29 cellular contexts compared by ENCODE assay signal in the genomic region with DNA sequence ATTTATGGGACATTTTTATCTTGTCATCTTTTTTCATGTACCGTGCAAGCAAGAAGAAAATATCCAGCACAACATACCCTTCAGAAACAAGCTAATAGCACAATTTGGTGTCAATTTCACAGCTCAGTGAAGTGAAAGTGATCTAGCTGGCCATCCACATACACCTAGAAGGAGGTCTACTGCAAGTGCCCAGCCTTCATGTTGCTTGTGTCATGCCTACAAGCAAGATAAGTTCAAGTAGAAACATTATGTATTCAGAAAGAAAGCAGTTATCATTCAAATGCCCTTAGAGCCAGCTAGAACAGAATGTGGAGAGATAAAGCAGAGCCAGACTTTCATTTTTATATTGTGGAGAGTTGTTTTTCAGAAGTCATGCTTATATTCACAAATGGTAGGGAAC.
DNase-seq lines count a peak whose midpoint lies in the region; ATAC-seq, FAIRE-seq and TF ChIP-seq lines count a peak whose summit lies in the region.
"Had no signal": no experiment of that assay in that cellular context is flagged by ENCODE, and none has a peak within 500 bp of the region (broad histone marks: within the 10 kb centered on the region; RNA-seq: fewer than 3 reads in every experiment).

No MANE protein-coding gene starts in this region.

- H3K9me3 ChIP-seq in mesenchymal stem cell (ENCODE audit: control insufficient read depth, low read length), result no peaks in the 10 kb centered on the region
- H3K9me3 ChIP-seq: body of pancreas, gastrocnemius medialis, psoas muscle, suprapubic skin, uterus had no signal

- DNase-seq in Right ventricle myocardium inferior (ENCODE audit: missing footprints), result no peak
- DNase-seq in cardiac septum (ENCODE audit: low spot score), result no peak
- peak; percentile 40 to 56 for DNase-seq in erythroblast (lab: John Stamatoyannopoulos, UW)
- DNase-seq in mesenchymal stem cell, result no peak
- no peak for DNase-seq in urothelium cell line (ENCODE audit: low spot score)
- no peak for DNase-seq in Kasumi-1 (lab: John Stamatoyannopoulos, UW)
- no peak for DNase-seq in activated CD4-positive, alpha-beta T cell treated with anti-CD3 and anti-CD28 coated beads for 36 hours
- no peak for DNase-seq in activated effector memory CD4-positive, alpha-beta T cell treated with Interleukin-2 at 50 U/mL for 16 hours
- DNase-seq: activated CD4-positive, alpha-beta memory T cell treated with anti-CD3 and anti-CD28 coated beads for 36 hours; activated naive CD4-positive, alpha-beta T cell treated with Interleukin-2 at 50 U/mL for 16 hours; AML-193; body of pancreas; CD4-positive, CD25-positive, alpha-beta regulatory T cell; gastrocnemius medialis; HCEC 1CT; NCI-H1092 treated with DMSO at 0.1 percent for 48 hours; NCI-H1694 treated with DMSO at 0.1 percent for 48 hours; NCI-H446 treated with DMSO at 0.1 percent for 48 hours; NCI-H82; psoas muscle; stimulated activated naive CD4-positive, alpha-beta T cell; uterus had no signal

- no peak overlapping the region for H2AFZ ChIP-seq in mesenchymal stem cell (ENCODE audit: low read depth, low read length)

- peak overlapping the region; percentile 43 for H3K27ac ChIP-seq in mesenchymal stem cell (ENCODE audit: low read length, poor library complexity, severe bottlenecking)
- H3K27ac ChIP-seq: body of pancreas, gastrocnemius medialis, psoas muscle, suprapubic skin had no signal

- H3K27me3 Mint-ChIP-seq in activated CD4-positive, alpha-beta T cell treated with anti-CD3 and anti-CD28 coated beads for 36 hours, result no peaks in the 10 kb centered on the region

- H3K14ac ChIP-seq in mesenchymal stem cell (ENCODE audit: low read length in 2 of 2), result no peak overlapping the region

- no peak overlapping the region for H2BK5ac ChIP-seq in mesenchymal stem cell (ENCODE audit: low read depth, low read length, poor library complexity, severe bottlenecking)

- POLR2A ChIA-PET in activated CD4-positive, alpha-beta T cell treated with anti-CD3 and anti-CD28 coated beads for 36 hours (lab: Charles Lee), result no interaction called here

- peak overlapping the region; percentile 76 for H2AK5ac ChIP-seq in mesenchymal stem cell (ENCODE audit: low read length, severe bottlenecking)

- no peak overlapping the region for H3K4me2 ChIP-seq in mesenchymal stem cell (ENCODE audit: low read length, poor library complexity, severe bottlenecking)

- 91% methylated on average over 1 of the region's 1 CpG for WGBS in mesenchymal stem cell

- peak; percentile 97 for FAIRE-seq in urothelium cell line (lab: Jason Lieb, UNC)
- FAIRE-seq: A204.1, D721Med had no signal

- no peaks in the 10 kb centered on the region for H3K27me3 ChIP-seq in mesenchymal stem cell (ENCODE audit: control insufficient read depth in 1 of 2, insufficient read depth in 1 of 2, low read length in 2 of 2)
- H3K27me3 ChIP-seq: body of pancreas, gastrocnemius medialis, suprapubic skin, uterus had no signal

- peak; percentile 54 for ATAC-seq in Right ventricle myocardium inferior
- no peak for ATAC-seq in activated CD4-positive, alpha-beta T cell treated with anti-CD3 and anti-CD28 coated beads for 36 hours
- ATAC-seq: activated CD4-positive, CD25-positive, alpha-beta regulatory T cell treated with anti-CD3 and anti-CD28 coated beads, Interleukin-2, amount 50 U/mL, for 24 hours; body of pancreas; gastrocnemius medialis; natural killer cell treated with Interleukin-12 subunit alpha and Interleukin-12 subunit beta and Interleukin-15 and Interleukin-18, amount 100 ng/mL, for 72 hours; psoas muscle had no signal

- no peak overlapping the region for H3K18ac ChIP-seq in mesenchymal stem cell (ENCODE audit: low read depth in 1 of 2, low read length in 2 of 2)

- H2BK12ac ChIP-seq in mesenchymal stem cell (ENCODE audit: low read length in 2 of 2), result no peak overlapping the region

- no peaks in the 10 kb centered on the region for H3K4me1 Mint-ChIP-seq in activated CD4-positive, alpha-beta T cell treated with anti-CD3 and anti-CD28 coated beads for 36 hours
- H3K4me1 Mint-ChIP-seq: CD4-positive, CD25-positive, alpha-beta regulatory T cell had no signal

- H3K4me3 Mint-ChIP-seq in activated CD4-positive, alpha-beta T cell treated with anti-CD3 and anti-CD28 coated beads for 36 hours, result no peak overlapping the region
- H3K4me3 Mint-ChIP-seq: activated CD4-positive, alpha-beta memory T cell treated with anti-CD3 and anti-CD28 coated beads for 36 hours; CD4-positive, CD25-positive, alpha-beta regulatory T cell; natural killer cell treated with Interleukin-12 subunit alpha and Interleukin-12 subunit beta and Interleukin-15 and Interleukin-18, amount 100 ng/mL, for 72 hours; T-helper 1 cell treated with Interleukin-12 subunit alpha and Interleukin-12 subunit beta and Interleukin-4 antibody, amounts not matched to agents 30 μg/mL and 1 μg/mL, for 36 hours had no signal

- H4K8ac ChIP-seq in mesenchymal stem cell (ENCODE audit: low read length), result no peak overlapping the region

- no peaks in the 10 kb centered on the region for H3K36me3 ChIP-seq in mesenchymal stem cell (ENCODE audit: control insufficient read depth in 1 of 2, insufficient read depth in 2 of 2, low read depth in 1 of 2, low read length in 2 of 2)
- H3K36me3 ChIP-seq: gastrocnemius medialis, suprapubic skin, uterus had no signal

- H3K9me3 Mint-ChIP-seq in activated CD4-positive, alpha-beta T cell treated with anti-CD3 and anti-CD28 coated beads for 36 hours (ENCODE audit: low read depth), result no peaks in the 10 kb centered on the region
- H3K9me3 Mint-ChIP-seq: activated CD4-positive, alpha-beta memory T cell treated with anti-CD3 and anti-CD28 coated beads for 36 hours; natural killer cell treated with Interleukin-12 subunit alpha and Interleukin-12 subunit beta and Interleukin-15 and Interleukin-18, amount 100 ng/mL, for 72 hours; T-helper 1 cell treated with Interleukin-12 subunit alpha and Interleukin-12 subunit beta and Interleukin-4 antibody, amounts not matched to agents 30 μg/mL and 1 μg/mL, for 36 hours had no signal

- H4K91ac ChIP-seq in mesenchymal stem cell (ENCODE audit: low read length), result no peak overlapping the region

- no peak overlapping the region for H3K4me3 ChIP-seq in mesenchymal stem cell (ENCODE audit: insufficient read depth in 1 of 2, low read depth in 1 of 2, low read length in 2 of 2)
- H3K4me3 ChIP-seq: body of pancreas, gastrocnemius medialis, psoas muscle, skin epidermis, suprapubic skin, uterus had no signal

- intact Hi-C loops in Right ventricle myocardium inferior (cut with DNase I), result loop anchor here (5.0 to 10.0 kb wide), 2 partner anchors 170 to 198 kb away; no protein-coding TSS in a partner anchor
- intact Hi-C loops in cardiac septum (cut with DNase I), result no loop called here
- intact Hi-C loops in activated CD4-positive, alpha-beta T cell treated with anti-CD3 and anti-CD28 coated beads for 36 hours (cut with DNase I, micrococcal nuclease), result no loop called here

- H2BK15ac ChIP-seq in mesenchymal stem cell (ENCODE audit: low read depth, poor library complexity, severe bottlenecking), result no peak overlapping the region

- H3K9ac ChIP-seq in mesenchymal stem cell (ENCODE audit: low read length), result no peak overlapping the region

- CTCF ChIA-PET in activated CD4-positive, alpha-beta T cell treated with anti-CD3 and anti-CD28 coated beads for 36 hours (lab: Charles Lee), result interaction anchor here (1.1 to 1.6 kb wide), 4 partner anchors 8 to 22 kb away, joined by 3 to 4 read pairs (median 4); no protein-coding TSS in a partner anchor

- H3K4me1 ChIP-seq in mesenchymal stem cell (ENCODE audit: control insufficient read depth, insufficient read depth, low read depth, low read length), result peaks cover 9% of the 10 kb centered on the region
- H3K4me1 ChIP-seq: body of pancreas had no signal

- H3K36me3 Mint-ChIP-seq in activated CD4-positive, alpha-beta T cell treated with anti-CD3 and anti-CD28 coated beads for 36 hours (ENCODE audit: low read depth), result no peaks in the 10 kb centered on the region
- H3K36me3 Mint-ChIP-seq: activated CD4-positive, alpha-beta memory T cell treated with anti-CD3 and anti-CD28 coated beads for 36 hours; CD4-positive, CD25-positive, alpha-beta regulatory T cell; natural killer cell treated with Interleukin-12 subunit alpha and Interleukin-12 subunit beta and Interleukin-15 and Interleukin-18, amount 100 ng/mL, for 72 hours had no signal

- no peak overlapping the region for H2BK120ac ChIP-seq in mesenchymal stem cell (ENCODE audit: low read depth, low read length)

- H3K27ac Mint-ChIP-seq in activated CD4-positive, alpha-beta T cell treated with anti-CD3 and anti-CD28 coated beads for 36 hours, result no peak overlapping the region
- H3K27ac Mint-ChIP-seq: activated CD4-positive, alpha-beta memory T cell treated with anti-CD3 and anti-CD28 coated beads for 36 hours; CD4-positive, CD25-positive, alpha-beta regulatory T cell; natural killer cell treated with Interleukin-12 subunit alpha and Interleukin-12 subunit beta and Interleukin-15 and Interleukin-18, amount 100 ng/mL, for 72 hours; T-helper 1 cell treated with Interleukin-12 subunit alpha and Interleukin-12 subunit beta and Interleukin-4 antibody, amounts not matched to agents 30 μg/mL and 1 μg/mL, for 36 hours had no signal

- no peak overlapping the region for H3K23ac ChIP-seq in mesenchymal stem cell (ENCODE audit: low read length in 2 of 2)

- H3K79me1 ChIP-seq in mesenchymal stem cell (replicated peaks; ENCODE audit: low read length, poor library complexity, severe bottlenecking), result peaks cover 4% of the 10 kb centered on the region

- TF ChIP-seq POLR2A in erythroblast (IDR thresholded peaks at IDR 0.05; ENCODE audit: low read length), result no peak

- H3K4ac ChIP-seq in mesenchymal stem cell (ENCODE audit: low read depth in 1 of 2, low read length in 2 of 2), result no peak overlapping the region

Comparison
In these comparisons a context has a peak if more than half of its experiments do, and no peak if none do; other contexts are left out.
1. DNase-seq: peak in erythroblast (2 of 2); none in Right ventricle myocardium inferior (single experiment), cardiac septum (single experiment), mesenchymal stem cell (single experiment), urothelium cell line (single experiment), Kasumi-1 (0 of 2), activated CD4-positive, alpha-beta T cell treated with anti-CD3 and anti-CD28 coated beads for 36 hours (single experiment) and activated effector memory CD4-positive, alpha-beta T cell treated with Interleukin-2 at 50 U/mL for 16 hours (single experiment).